20 cellular contexts compared by ENCODE assay signal in the genomic region with DNA sequence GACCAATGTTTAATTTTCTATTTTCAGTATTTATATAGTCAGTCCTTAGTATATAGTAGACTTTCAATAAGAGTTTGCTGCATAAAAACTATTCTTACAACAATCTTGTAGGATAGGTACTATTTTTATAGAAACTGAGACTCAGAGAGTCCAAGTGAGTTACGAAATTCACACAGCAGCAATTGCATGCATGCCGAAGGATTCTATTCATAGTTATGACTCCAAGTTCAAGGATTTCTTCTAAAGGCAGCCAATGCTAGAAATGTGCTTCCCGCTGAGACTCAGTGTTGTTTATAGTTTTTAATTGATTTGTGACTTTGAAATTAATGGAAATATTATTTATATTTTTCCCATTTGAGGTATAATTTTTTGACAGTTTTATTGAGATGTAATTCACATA.
DNase-seq lines count a peak whose midpoint lies in the region; TF ChIP-seq lines count a peak whose summit lies in the region.
"Had no signal": no experiment of that assay in that cellular context is flagged by ENCODE, and none has a peak within 500 bp of the region (broad histone marks: within the 10 kb centered on the region; RNA-seq: fewer than 3 reads in every experiment).

No MANE protein-coding gene starts in this region.

- TF ChIP-seq CTCF in AG10803 (conservative IDR thresholded peaks at IDR 0.05; ENCODE audit: low read length) = no peak

- no peak overlapping the region for H3K4me3 ChIP-seq in AG10803 (ENCODE audit: low read length)
- H3K4me3 ChIP-seq: A549, HAP-1 had no signal

- peak; percentile 29 for DNase-seq in AG10803 (ENCODE audit: low read depth)
- DNase-seq in GM03348 (ENCODE audit: low spot score) = peak; percentile 18
- peak; percentile 47 for DNase-seq in amniotic epithelial cell (ENCODE audit: low read depth)
- DNase-seq in fibroblast of gingiva (ENCODE audit: low read depth) = peak; percentile 45
- DNase-seq in SHP77 treated with DMSO at 0.1 percent for 48 hours (lab: John Stamatoyannopoulos, UW) = no peak
- DNase-seq in NCI-H774 (lab: John Stamatoyannopoulos, UW) = no peak
- DNase-seq in activated CD4-positive, CD25-positive, alpha-beta regulatory T cell treated with anti-CD3 and anti-CD28 coated beads, Interleukin-2, amount 50 U/mL, for 72 hours = no peak
- DNase-seq in DMS53 (lab: John Stamatoyannopoulos, UW) = no peak
- DNase-seq: 8988T; ACHN; C1 segment of cervical spinal cord; Calu3; CD4-positive, alpha-beta memory T cell; COR-L47; DND-41; EL; GDM1; GOT3 had no signal

Comparison
In these comparisons a context has a peak if more than half of its experiments do, and no peak if none do; other contexts are left out.
1. DNase-seq: peak in AG10803 (single experiment), GM03348 (single experiment), amniotic epithelial cell (single experiment) and fibroblast of gingiva (single experiment); none in SHP77 treated with DMSO at 0.1 percent for 48 hours (single experiment), NCI-H774 (single experiment), activated CD4-positive, CD25-positive, alpha-beta regulatory T cell treated with anti-CD3 and anti-CD28 coated beads, Interleukin-2, amount 50 U/mL, for 72 hours (single experiment) and DMS53 (single experiment).